8 cellular contexts compared by ENCODE assay signal in the genomic region with DNA sequence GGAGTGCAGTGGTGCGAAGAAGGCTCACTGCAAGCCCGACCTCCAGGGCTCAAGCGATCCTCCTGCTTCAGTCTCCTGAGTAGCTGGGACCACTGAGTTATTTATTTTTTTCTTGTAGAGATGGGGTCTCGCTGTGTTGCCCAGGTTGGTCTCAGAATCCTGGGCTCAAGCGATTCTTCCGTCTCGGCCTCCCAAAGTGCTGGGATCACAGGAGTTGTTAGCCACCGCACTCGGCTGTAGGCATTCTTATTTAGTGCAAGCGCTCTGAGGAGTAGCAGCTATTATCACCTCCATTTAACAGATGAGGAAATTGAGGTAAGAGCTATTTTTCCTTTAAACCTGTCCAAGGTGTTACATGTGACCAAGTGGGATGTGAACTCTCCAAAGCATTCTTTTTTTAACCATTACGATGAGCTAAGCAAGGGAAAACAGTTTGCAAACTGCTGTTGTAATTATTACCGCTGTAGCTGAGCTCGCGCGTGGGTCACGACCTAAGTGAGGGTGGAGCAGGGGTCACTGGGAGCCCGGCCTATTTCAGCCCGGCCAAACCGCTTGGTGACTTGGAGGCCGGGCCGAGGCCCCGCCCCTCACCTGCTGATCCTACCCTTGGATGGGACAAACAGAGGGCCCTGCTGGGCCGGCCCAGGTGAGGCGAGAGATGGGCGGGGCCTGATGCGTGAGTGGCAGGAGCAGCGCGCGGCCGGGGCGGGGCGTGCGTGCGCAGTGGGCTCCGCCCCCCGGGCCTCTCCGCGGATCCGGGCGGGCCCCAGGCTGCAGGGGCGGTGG. TPM values are rescaled to one million over a fixed set of nuclear protein-coding genes. Genes with fewer than 3 reads are reported as not detected.
DNase-seq lines count a peak whose midpoint lies in the region; ATAC-seq, FAIRE-seq and TF ChIP-seq lines count a peak whose summit lies in the region.

No MANE protein-coding gene starts in this region.

- ATAC-seq in PC-3, result peak; percentile 93

- no peaks in the 10 kb centered on the region for H3K9me2 ChIP-seq in PC-3 (replicated peaks; ENCODE audit: low read length)

- peak overlapping the region; percentile 86 for H3K4me2 ChIP-seq in PC-3 (ENCODE audit: low read length)

- H3K27me3 ChIP-seq in PC-3 (ENCODE audit: low read length) (no peaks in the 10 kb centered on the region), esophagus muscularis mucosa (peaks cover 0 to 15% (median 0%) of the 10 kb centered on the region in 4 donors), muscle layer of duodenum (ENCODE audit: low read depth, low read length) (no peaks in the 10 kb centered on the region)

- no peak overlapping the region for H3K9ac ChIP-seq in PC-3 (ENCODE audit: low read length)

- TF ChIP-seq EP300 in esophagus muscularis mucosa (IDR thresholded peaks at IDR 0.05), result no peak

- CTCF ChIA-PET in PC-3 (lab: Charles Lee), result no interaction called here

- H2AFZ ChIP-seq in PC-3 (ENCODE audit: low read length), result peak overlapping the region; percentile 38; the same call in 1 of the 2 replicates

- peak; percentile 98 for DNase-seq in GM20000 (ENCODE audit: low spot score)
- DNase-seq in HTR-8/SVneo (ENCODE audit: insufficient read length, low spot score), result peak; percentile 72
- DNase-seq in PC-3, result peak; percentile 89
- DNase-seq in activated T-cell treated with anti-CD3 and anti-CD28 coated beads, Interleukin-2, amount 50 U/mL, for 48 hours, result peak; percentile 87 to 91
- no peak for DNase-seq in esophagus muscularis mucosa (ENCODE audit: extremely low spot score)
- peak; percentile 88 for DNase-seq in stimulated activated CD8-positive, alpha-beta memory T cell treated with anti-CD3 and anti-CD28 coated beads, Interleukin-4, amount 100 ng/mL, for 48 hours

- peak overlapping the region; percentile 64; the same call in 1 of the 2 replicates for H3K27ac ChIP-seq in C4-2B
- no peak overlapping the region for H3K27ac ChIP-seq in PC-3 (ENCODE audit: low read length)
- H3K27ac ChIP-seq in esophagus muscularis mucosa (replicated peaks in 1 of 4), result peak overlapping the region in 1 of 4 donors; percentile 40
- no peak overlapping the region for H3K27ac ChIP-seq in muscle layer of duodenum (ENCODE audit: low read length)

- H3K36me3 ChIP-seq in PC-3 (ENCODE audit: low read depth, low read length), result no peaks in the 10 kb centered on the region
- H3K36me3 ChIP-seq in esophagus muscularis mucosa, result no peaks in the 10 kb centered on the region
- H3K36me3 ChIP-seq in muscle layer of duodenum (ENCODE audit: control insufficient read depth in 1 of 2, insufficient read depth in 2 of 2, low read length in 2 of 2), result no peaks in the 10 kb centered on the region

- H3K4me3 ChIP-seq in PC-3 (ENCODE audit: low read length), result peak overlapping the region; percentile 47; the same call in 1 of the 2 replicates
- H3K4me3 ChIP-seq in esophagus muscularis mucosa, result peak overlapping the region; percentile 68 to 82 (median 76)
- peak overlapping the region; percentile 32 to 73 for H3K4me3 ChIP-seq in muscle layer of duodenum (ENCODE audit: low read depth in 1 of 2, low read length in 2 of 2)

- no peak for TF ChIP-seq CTCF in C4-2B (conservative IDR thresholded peaks at IDR 0.05)
- no peak for TF ChIP-seq CTCF in GM20000 (IDR thresholded peaks at IDR 0.05; ENCODE audit: extremely low read depth, missing control alignments)
- no peak for TF ChIP-seq CTCF in PC-3 (conservative IDR thresholded peaks at IDR 0.05; ENCODE audit: low read depth, low read length)
- TF ChIP-seq CTCF in esophagus muscularis mucosa (IDR thresholded peaks at IDR 0.05), result no peak

- BruUV-seq in PC-3 (replicated peaks; lab: Mats Ljungman, UMichigan), result no TSS peak

- no peak for TF ChIP-seq POLR2A in esophagus muscularis mucosa (IDR thresholded peaks at IDR 0.05; ENCODE audit: low read depth)

- FAIRE-seq in HTR-8/SVneo (lab: Jason Lieb, UNC), result no peak

- intact Hi-C loops in PC-3 (cut with micrococcal nuclease), result loop anchor here (10.0 kb wide), 1 partner anchor 82 kb away; no protein-coding TSS in a partner anchor
- intact Hi-C loops in esophagus muscularis mucosa (cut with DNase I), result no loop called here

- peaks cover 10% of the 10 kb centered on the region; the same call in 1 of the 2 replicates for H3K4me1 ChIP-seq in PC-3 (ENCODE audit: insufficient read depth, low read length)
- H3K4me1 ChIP-seq in esophagus muscularis mucosa, result peaks cover 23 to 36% (median 31%) of the 10 kb centered on the region in 4 donors
- peaks cover 4 to 27% of the 10 kb centered on the region in 2 donors for H3K4me1 ChIP-seq in muscle layer of duodenum (ENCODE audit: control insufficient read depth in 1 of 2, insufficient read depth in 2 of 2, low read length in 2 of 2)

- no peaks in the 10 kb centered on the region for H4K20me1 ChIP-seq in PC-3 (ENCODE audit: low read length)

- H3K9me3 ChIP-seq in PC-3 (ENCODE audit: low read length), result no peaks in the 10 kb centered on the region
- H3K9me3 ChIP-seq in esophagus muscularis mucosa, result no peaks in the 10 kb centered on the region
- H3K9me3 ChIP-seq in muscle layer of duodenum (ENCODE audit: control insufficient read depth in 1 of 2, low read length in 2 of 2), result no peaks in the 10 kb centered on the region

- POLR2A ChIA-PET in PC-3 (lab: Charles Lee; ENCODE audit: unreplicated experiment), result interaction anchor here (0.6 kb wide), 1 partner anchor 38 kb away, joined by 11 read pairs; no protein-coding TSS in a partner anchor

- no peaks in the 10 kb centered on the region for H3K79me2 ChIP-seq in PC-3 (ENCODE audit: low read length)

- WGBS in esophagus muscularis mucosa, result 58% methylated on average over 18 of the region's 41 CpGs

- H3F3A ChIP-seq in PC-3 (ENCODE audit: low read length, unreplicated experiment), result no peaks in the 10 kb centered on the region

RNA-seq across cellular contexts. Expression of gene KREMEN1, which starts 0.4 kb away (rescaled TPM):
- 2.7 and 4.1 TPM in 2 replicates for total RNA-seq in PC-3 (2014; rRNA removed)
- total RNA-seq in esophagus muscularis mucosa, result 10 to 100 TPM in 3 of 4 donors, 1 to 10 TPM in 1; 8.7 to 14.6 (median 12.4) TPM

RNA-seq across cellular contexts. Expression of gene C22orf31, which starts 10.8 kb away (rescaled TPM):
- total RNA-seq in PC-3 (2014; rRNA removed) (not detected in 2 replicates), esophagus muscularis mucosa (not detected)
